17 cellular contexts compared by ENCODE assay signal in the genomic region with DNA sequence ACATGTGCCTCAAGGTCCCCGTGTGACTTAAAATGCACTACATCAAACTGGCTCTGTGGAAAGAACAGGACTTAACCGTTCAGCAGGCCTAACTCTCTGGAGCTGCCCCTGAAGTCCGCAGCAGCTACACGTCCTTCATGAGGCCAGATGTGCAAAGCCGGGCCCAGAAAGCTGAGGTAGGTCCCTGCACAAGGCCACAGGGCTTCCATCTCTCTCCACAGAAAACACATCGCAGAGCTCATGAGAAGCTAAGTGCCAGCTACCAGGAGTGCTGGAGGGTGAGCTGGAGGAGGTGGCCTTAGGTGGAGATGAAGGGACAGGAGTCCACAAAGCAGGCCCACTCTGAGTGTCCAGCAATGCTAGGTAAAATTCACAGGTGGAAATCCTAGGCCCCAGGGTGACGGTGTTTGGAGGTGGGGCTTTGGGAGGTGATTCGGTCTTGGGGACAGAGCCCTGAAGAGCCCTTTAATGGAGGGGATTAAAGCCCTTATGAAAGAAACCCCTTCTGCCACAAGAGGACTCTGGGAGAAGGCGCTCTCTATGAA. TPM values are rescaled to one million over a fixed set of nuclear protein-coding genes. Genes with fewer than 3 reads are reported as not detected.
DNase-seq lines count a peak whose midpoint lies in the region; ATAC-seq and TF ChIP-seq lines count a peak whose summit lies in the region.
"Had no signal": no experiment of that assay in that cellular context is flagged by ENCODE, and none has a peak within 500 bp of the region (broad histone marks: within the 10 kb centered on the region; RNA-seq: fewer than 3 reads in every experiment).

No MANE protein-coding gene starts in this region.

- no peaks in the 10 kb centered on the region; the same call in 1 of the 2 replicates for H3F3A ChIP-seq in OCI-LY1 (ENCODE audit: insufficient read depth, low read length)

- no peaks in the 10 kb centered on the region for H3K27me3 Mint-ChIP-seq in activated CD4-positive, alpha-beta T cell treated with anti-CD3 and anti-CD28 coated beads for 36 hours
- H3K27me3 Mint-ChIP-seq in central memory CD8-positive, alpha-beta T cell, result no peaks in the 10 kb centered on the region

- peak overlapping the region; percentile 100 for H3K27ac Mint-ChIP-seq in activated CD4-positive, alpha-beta T cell treated with anti-CD3 and anti-CD28 coated beads for 36 hours
- H3K27ac Mint-ChIP-seq in central memory CD8-positive, alpha-beta T cell (ENCODE audit: low read depth), result peak overlapping the region; percentile 96
- peak overlapping the region; percentile 96 for H3K27ac Mint-ChIP-seq in stimulated activated effector memory CD8-positive, alpha-beta T cell treated with anti-CD3 and anti-CD28 coated beads, Interleukin-12 subunit alpha, Interleukin-12 subunit beta, amount 100 ng/mL, for 72 hours

- no peak overlapping the region for H3K9ac ChIP-seq in OCI-LY1 (ENCODE audit: low read length)

- H3K27me3 ChIP-seq in OCI-LY1 (ENCODE audit: insufficient read depth, low read length), result no peaks in the 10 kb centered on the region
- H3K27me3 ChIP-seq: cardiac muscle cell, sigmoid colon, SJCRH30, testis had no signal

- no peak for DNase-seq in activated CD4-positive, alpha-beta T cell treated with anti-CD3 and anti-CD28 coated beads for 36 hours
- DNase-seq in activated CD4-positive, alpha-beta T cell treated with anti-CD3 and anti-CD28 coated beads, Interleukin-2, amount 50 U/mL, for 4 hours, result no peak
- DNase-seq in central memory CD8-positive, alpha-beta T cell (ENCODE audit: low spot score in 2 of 2), result no peak
- no peak for DNase-seq in stimulated activated effector memory CD8-positive, alpha-beta T cell treated with anti-CD3 and anti-CD28 coated beads, Interleukin-12 subunit alpha, Interleukin-12 subunit beta, amount 100 ng/mL, for 72 hours (ENCODE audit: low spot score in 2 of 2)
- DNase-seq in islet precursor cell, result no peak
- DNase-seq: activated effector memory CD4-positive, alpha-beta T cell treated with Interleukin-2 at 50 U/mL for 16 hours; left cardiac atrium; NCI-H1417; NCI-H748 treated with DMSO at 0.1 percent for 48 hours; sigmoid colon; SJCRH30; testis had no signal

- no peaks in the 10 kb centered on the region for H3K9me3 ChIP-seq in OCI-LY1 (ENCODE audit: low read length)
- H3K9me3 ChIP-seq: sigmoid colon, SJCRH30, testis had no signal

- no peak overlapping the region for H3K4me2 ChIP-seq in OCI-LY1 (ENCODE audit: low read length)
- H3K4me2 ChIP-seq: A549 had no signal

- no peak overlapping the region for H3K4me3 ChIP-seq in OCI-LY1 (ENCODE audit: low read depth, low read length, poor library complexity, severe bottlenecking)
- H3K4me3 ChIP-seq: A549, cardiac muscle cell, sigmoid colon, SJCRH30, testis had no signal

- H3K4me3 Mint-ChIP-seq in activated CD4-positive, alpha-beta T cell treated with anti-CD3 and anti-CD28 coated beads for 36 hours, result no peak overlapping the region
- H3K4me3 Mint-ChIP-seq in central memory CD8-positive, alpha-beta T cell, result peak overlapping the region; percentile 16
- H3K4me3 Mint-ChIP-seq in stimulated activated effector memory CD8-positive, alpha-beta T cell treated with anti-CD3 and anti-CD28 coated beads, Interleukin-12 subunit alpha, Interleukin-12 subunit beta, amount 100 ng/mL, for 72 hours, result peak overlapping the region; percentile 83

- H3K4me1 ChIP-seq in OCI-LY1 (ENCODE audit: insufficient read depth, low read length, severe bottlenecking), result peaks cover 43% of the 10 kb centered on the region

- H3K9me3 Mint-ChIP-seq in activated CD4-positive, alpha-beta T cell treated with anti-CD3 and anti-CD28 coated beads for 36 hours (ENCODE audit: low read depth), result peaks cover 4% of the 10 kb centered on the region
- H3K9me3 Mint-ChIP-seq in central memory CD8-positive, alpha-beta T cell, result no peaks in the 10 kb centered on the region
- no peaks in the 10 kb centered on the region for H3K9me3 Mint-ChIP-seq in stimulated activated effector memory CD8-positive, alpha-beta T cell treated with anti-CD3 and anti-CD28 coated beads, Interleukin-12 subunit alpha, Interleukin-12 subunit beta, amount 100 ng/mL, for 72 hours

- no peak for TF ChIP-seq POLR2A in GM18505 (IDR thresholded peaks at IDR 0.05; ENCODE audit: borderline replicate concordance, extremely low read depth, insufficient read depth, insufficient read length)

- peaks cover 90% of the 10 kb centered on the region for H3K4me1 Mint-ChIP-seq in activated CD4-positive, alpha-beta T cell treated with anti-CD3 and anti-CD28 coated beads for 36 hours
- H3K4me1 Mint-ChIP-seq in central memory CD8-positive, alpha-beta T cell, result peaks cover 74% of the 10 kb centered on the region
- H3K4me1 Mint-ChIP-seq in stimulated activated effector memory CD8-positive, alpha-beta T cell treated with anti-CD3 and anti-CD28 coated beads, Interleukin-12 subunit alpha, Interleukin-12 subunit beta, amount 100 ng/mL, for 72 hours, result peaks cover 91% of the 10 kb centered on the region

- H3K27ac ChIP-seq in OCI-LY1 (ENCODE audit: low read depth, low read length, poor library complexity, severe bottlenecking), result peak overlapping the region; percentile 95
- H3K27ac ChIP-seq: cardiac muscle cell, sigmoid colon, SJCRH30, testis had no signal

- H3K79me2 ChIP-seq in OCI-LY1 (ENCODE audit: insufficient read depth, low read length), result no peaks in the 10 kb centered on the region

- H3K36me3 Mint-ChIP-seq in activated CD4-positive, alpha-beta T cell treated with anti-CD3 and anti-CD28 coated beads for 36 hours (ENCODE audit: low read depth), result peaks cover 25% of the 10 kb centered on the region
- H3K36me3 Mint-ChIP-seq in central memory CD8-positive, alpha-beta T cell (ENCODE audit: insufficient read depth), result peaks cover 20% of the 10 kb centered on the region
- H3K36me3 Mint-ChIP-seq in stimulated activated effector memory CD8-positive, alpha-beta T cell treated with anti-CD3 and anti-CD28 coated beads, Interleukin-12 subunit alpha, Interleukin-12 subunit beta, amount 100 ng/mL, for 72 hours, result peaks cover 21% of the 10 kb centered on the region

- H4K20me1 ChIP-seq in OCI-LY1 (ENCODE audit: insufficient read depth, low read length), result no peaks in the 10 kb centered on the region

- H2AFZ ChIP-seq in OCI-LY1 (ENCODE audit: low read length), result no peak overlapping the region

- no peak for TF ChIP-seq CTCF in OCI-LY1 (IDR thresholded peaks at IDR 0.05; ENCODE audit: low read length)

- intact Hi-C loops in activated CD4-positive, alpha-beta T cell treated with anti-CD3 and anti-CD28 coated beads for 36 hours (cut with DNase I, micrococcal nuclease), result loop anchor here (2.0 kb wide), 3 partner anchors 41 to 169 kb away; no protein-coding TSS in a partner anchor

- POLR2A ChIA-PET in activated CD4-positive, alpha-beta T cell treated with anti-CD3 and anti-CD28 coated beads for 36 hours (lab: Charles Lee), result interaction anchor here (0.7 to 4.3 kb wide), 4 partner anchors 19 to 62 kb away, joined by 3 to 24 read pairs (median 10); no protein-coding TSS in a partner anchor

- no peaks in the 10 kb centered on the region for H3K9me2 ChIP-seq in OCI-LY1 (ENCODE audit: low read depth, low read length)

- CTCF ChIA-PET in activated CD4-positive, alpha-beta T cell treated with anti-CD3 and anti-CD28 coated beads for 36 hours (lab: Charles Lee), result interaction anchor here (0.7 to 3.8 kb wide), 6 partner anchors 17 to 212 kb away, joined by 3 to 29 read pairs (median 4); a partner anchor contains a TSS

- H3K36me3 ChIP-seq in OCI-LY1 (ENCODE audit: insufficient read depth, low read length), result no peaks in the 10 kb centered on the region
- H3K36me3 ChIP-seq: cardiac muscle cell, sigmoid colon, SJCRH30 had no signal

- ATAC-seq in activated CD4-positive, alpha-beta T cell treated with anti-CD3 and anti-CD28 coated beads for 36 hours, result no peak
- ATAC-seq in central memory CD8-positive, alpha-beta T cell (replicated peaks; ENCODE audit: extremely low read depth, poor library complexity, severe bottlenecking), result no peak
- ATAC-seq in stimulated activated effector memory CD8-positive, alpha-beta T cell treated with anti-CD3 and anti-CD28 coated beads, Interleukin-12 subunit alpha, Interleukin-12 subunit beta, amount 100 ng/mL, for 72 hours, result no peak
- ATAC-seq in HG03280 (IDR thresholded peaks at IDR 0.05; ENCODE audit: unreplicated experiment) (no peak), GM18505 (IDR thresholded peaks at IDR 0.05; ENCODE audit: unreplicated experiment) (no peak)
- ATAC-seq: A549, left cardiac atrium had no signal

RNA-seq across cellular contexts. Expression of a gene that starts 52.4 kb away (rescaled TPM):
- total RNA-seq in activated CD4-positive, alpha-beta T cell treated with anti-CD3 and anti-CD28 coated beads for 36 hours, result 10 to 100 TPM in 1 of 2 experiments, 1 to 10 TPM in 1; 6.6 to 10.4 TPM
